20 cellular contexts compared by ENCODE assay signal in genomic region chr3:197591816-197592215, GRCh38. TPM values are rescaled to one million over a fixed set of nuclear protein-coding genes. Genes with fewer than 3 reads are reported as not detected.
DNase-seq lines count a peak whose midpoint lies in the region; ATAC-seq and TF ChIP-seq lines count a peak whose summit lies in the region.
"Had no signal": no experiment of that assay in that cellular context is flagged by ENCODE, and none has a peak within 500 bp of the region (broad histone marks: within the 10 kb centered on the region; RNA-seq: fewer than 3 reads in every experiment).

No MANE protein-coding gene starts in this region.

- no peaks in the 10 kb centered on the region for H3K9me3 Mint-ChIP-seq in activated naive CD4-positive, alpha-beta T cell treated with anti-CD3 and anti-CD28 coated beads, Interleukin-2, amount 50 U/mL, for 24 hours
- H3K9me3 Mint-ChIP-seq in activated T-helper 1 cell treated with anti-CD3 and anti-CD28 coated beads, Interleukin-12 subunit alpha, Interleukin-12 subunit beta, Interleukin-2, Interleukin-4 antibody, amounts not matched to agents 30 ng/mL and 10 ng/mL and 1 ng/mL, durations not matched to agents 14 hours and 24 hours and 36 hours, result no peaks in the 10 kb centered on the region
- H3K9me3 Mint-ChIP-seq in type B pancreatic cell, result no peaks in the 10 kb centered on the region
- H3K9me3 Mint-ChIP-seq: HFFc6 had no signal

- H3K36me3 ChIP-seq in liver (ENCODE audit: control insufficient read depth in 4 of 4, insufficient read depth in 3 of 4, low read depth in 1 of 4, low read length in 3 of 4), result no peaks in the 10 kb centered on the region
- H3K36me3 ChIP-seq in body of pancreas (replicated peaks in 1 of 2; ENCODE audit: insufficient read depth in 1 of 2, low read depth in 2 of 2), result no peaks in the 10 kb centered on the region
- H3K36me3 ChIP-seq: upper lobe of left lung had no signal

- H3K4me1 ChIP-seq in liver (ENCODE audit: control insufficient read depth in 4 of 4, insufficient read depth in 4 of 4, low read length in 3 of 4) (peaks cover 4 to 39% (median 27%) of the 10 kb centered on the region in 4 donors), body of pancreas (peaks cover 10% of the 10 kb centered on the region)
- H3K4me1 ChIP-seq: upper lobe of left lung had no signal

- ATAC-seq in body of pancreas, result no peak
- ATAC-seq: sciatic nerve had no signal

- peaks cover 26% of the 10 kb centered on the region for H3K4me1 Mint-ChIP-seq in activated naive CD4-positive, alpha-beta T cell treated with anti-CD3 and anti-CD28 coated beads, Interleukin-2, amount 50 U/mL, for 24 hours
- peaks cover 33% of the 10 kb centered on the region for H3K4me1 Mint-ChIP-seq in activated T-helper 1 cell treated with anti-CD3 and anti-CD28 coated beads, Interleukin-12 subunit alpha, Interleukin-12 subunit beta, Interleukin-2, Interleukin-4 antibody, amounts not matched to agents 30 ng/mL and 10 ng/mL and 1 ng/mL, durations not matched to agents 14 hours and 24 hours and 36 hours (ENCODE audit: low read depth)
- no peaks in the 10 kb centered on the region for H3K4me1 Mint-ChIP-seq in type B pancreatic cell (ENCODE audit: unreplicated experiment)

- DNase-seq in activated naive CD4-positive, alpha-beta T cell treated with anti-CD3 and anti-CD28 coated beads, Interleukin-2, amount 50 U/mL, for 16 hours, result no peak
- no peak for DNase-seq in activated T-helper 1 cell treated with anti-CD3 and anti-CD28 coated beads, Interleukin-12 subunit alpha, Interleukin-12 subunit beta, Interleukin-2, Interleukin-4 antibody, amounts not matched to agents 30 ng/mL and 10 ng/mL and 1 ng/mL, durations not matched to agents 14 hours and 24 hours and 36 hours (ENCODE audit: low spot score)
- no peak for DNase-seq in type B pancreatic cell (ENCODE audit: extremely low spot score, unreplicated experiment)
- no peak for DNase-seq in GM19240 (ENCODE audit: insufficient read length, low spot score)
- DNase-seq in RKO (ENCODE audit: low spot score), result no peak
- no peak for DNase-seq in body of pancreas
- DNase-seq: central memory CD4-positive, alpha-beta T cell; dorsolateral prefrontal cortex; HFFc6; islet precursor cell; NCI-H1092 treated with DMSO at 0.1 percent for 48 hours; NCI-H187 treated with DMSO at 0.1 percent for 48 hours; NCI-H526 treated with DMSO at 0.1 percent for 48 hours; posterior cingulate gyrus; upper lobe of left lung had no signal

- 96% methylated on average over 6 of the region's 6 CpGs for WGBS in liver
- WGBS in body of pancreas, 2 donors, result 87 to 100% methylated on average over 2 to 6 of the region's 6 CpGs

- H3K4me3 ChIP-seq in liver (ENCODE audit: low read depth in 1 of 3, low read length in 3 of 3) (no peak overlapping the region), body of pancreas (no peak overlapping the region)
- H3K4me3 ChIP-seq: dorsolateral prefrontal cortex, SK-N-MC, upper lobe of left lung had no signal

- no peak for TF ChIP-seq POLR2A in body of pancreas (IDR thresholded peaks at IDR 0.05)

- intact Hi-C loops in activated T-helper 1 cell treated with anti-CD3 and anti-CD28 coated beads, Interleukin-12 subunit alpha, Interleukin-12 subunit beta, Interleukin-2, Interleukin-4 antibody, amounts not matched to agents 30 ng/mL and 10 ng/mL and 1 ng/mL, durations not matched to agents 14 hours and 24 hours and 36 hours (cut with micrococcal nuclease), result no loop called here
- intact Hi-C loops in body of pancreas (cut with DNase I), result no loop called here

- H3K36me3 Mint-ChIP-seq in activated naive CD4-positive, alpha-beta T cell treated with anti-CD3 and anti-CD28 coated beads, Interleukin-2, amount 50 U/mL, for 24 hours, result no peaks in the 10 kb centered on the region
- peaks cover 3% of the 10 kb centered on the region for H3K36me3 Mint-ChIP-seq in activated T-helper 1 cell treated with anti-CD3 and anti-CD28 coated beads, Interleukin-12 subunit alpha, Interleukin-12 subunit beta, Interleukin-2, Interleukin-4 antibody, amounts not matched to agents 30 ng/mL and 10 ng/mL and 1 ng/mL, durations not matched to agents 14 hours and 24 hours and 36 hours (ENCODE audit: low read depth)
- H3K36me3 Mint-ChIP-seq in type B pancreatic cell, result no peaks in the 10 kb centered on the region

- H3K27me3 ChIP-seq in liver (ENCODE audit: control insufficient read depth in 4 of 4, insufficient read depth in 4 of 4, low read length in 3 of 4) (no peaks in the 10 kb centered on the region), body of pancreas (no peaks in the 10 kb centered on the region)
- H3K27me3 ChIP-seq: dorsolateral prefrontal cortex, upper lobe of left lung had no signal

- no peaks in the 10 kb centered on the region for H3K9me3 ChIP-seq in liver (ENCODE audit: control insufficient read depth in 4 of 4, low read length in 3 of 4)
- H3K9me3 ChIP-seq in body of pancreas, result no peaks in the 10 kb centered on the region
- H3K9me3 ChIP-seq: upper lobe of left lung had no signal

- H3K27me3 Mint-ChIP-seq in activated naive CD4-positive, alpha-beta T cell treated with anti-CD3 and anti-CD28 coated beads, Interleukin-2, amount 50 U/mL, for 24 hours, result no peaks in the 10 kb centered on the region
- no peaks in the 10 kb centered on the region for H3K27me3 Mint-ChIP-seq in activated T-helper 1 cell treated with anti-CD3 and anti-CD28 coated beads, Interleukin-12 subunit alpha, Interleukin-12 subunit beta, Interleukin-2, Interleukin-4 antibody, amounts not matched to agents 30 ng/mL and 10 ng/mL and 1 ng/mL, durations not matched to agents 14 hours and 24 hours and 36 hours (ENCODE audit: insufficient read depth)
- no peaks in the 10 kb centered on the region for H3K27me3 Mint-ChIP-seq in type B pancreatic cell

- no peak overlapping the region for H3K4me3 Mint-ChIP-seq in activated naive CD4-positive, alpha-beta T cell treated with anti-CD3 and anti-CD28 coated beads, Interleukin-2, amount 50 U/mL, for 24 hours
- H3K4me3 Mint-ChIP-seq in activated T-helper 1 cell treated with anti-CD3 and anti-CD28 coated beads, Interleukin-12 subunit alpha, Interleukin-12 subunit beta, Interleukin-2, Interleukin-4 antibody, amounts not matched to agents 30 ng/mL and 10 ng/mL and 1 ng/mL, durations not matched to agents 14 hours and 24 hours and 36 hours, result no peak overlapping the region
- no peak overlapping the region for H3K4me3 Mint-ChIP-seq in type B pancreatic cell
- H3K4me3 Mint-ChIP-seq: HFFc6 had no signal

- TF ChIP-seq RAD21 in liver (IDR thresholded peaks at IDR 0.05), result no peak

- H3K9ac ChIP-seq in liver (ENCODE audit: low read depth in 1 of 2, low read length in 2 of 2), result no peak overlapping the region

- TF ChIP-seq CTCF in liver (IDR thresholded peaks at IDR 0.05; ENCODE audit: low read depth, low read length, missing input control) (no peak), type B pancreatic cell (conservative IDR thresholded peaks at IDR 0.05) (no peak), body of pancreas (IDR thresholded peaks at IDR 0.05) (no peak)

- peak overlapping the region; percentile 67 to 75 for H3K27ac ChIP-seq in liver (ENCODE audit: low read depth in 1 of 2, low read length in 2 of 2)
- no peak overlapping the region for H3K27ac ChIP-seq in body of pancreas
- H3K27ac ChIP-seq: C4-2B, dorsolateral prefrontal cortex, upper lobe of left lung had no signal

- H3K27ac Mint-ChIP-seq in activated naive CD4-positive, alpha-beta T cell treated with anti-CD3 and anti-CD28 coated beads, Interleukin-2, amount 50 U/mL, for 24 hours, result peak overlapping the region; percentile 98
- peak overlapping the region; percentile 87 for H3K27ac Mint-ChIP-seq in activated T-helper 1 cell treated with anti-CD3 and anti-CD28 coated beads, Interleukin-12 subunit alpha, Interleukin-12 subunit beta, Interleukin-2, Interleukin-4 antibody, amounts not matched to agents 30 ng/mL and 10 ng/mL and 1 ng/mL, durations not matched to agents 14 hours and 24 hours and 36 hours
- peak overlapping the region; percentile 26 for H3K27ac Mint-ChIP-seq in type B pancreatic cell
- H3K27ac Mint-ChIP-seq: HFFc6 had no signal

TF ChIP-seq in liver, 16 proteins besides CTCF, POLR2A, EP300 and RAD21 (continues in another document):
- TF ChIP-seq RXRA (IDR thresholded peaks at IDR 0.05) (no peak), ZBTB33 (IDR thresholded peaks at IDR 0.05) (no peak), FOXA1 (IDR thresholded peaks at IDR 0.05) (no peak), TAF1 (conservative IDR thresholded peaks at IDR 0.05) (no peak), ATF3 (IDR thresholded peaks at IDR 0.05) (no peak), HNF4A (conservative IDR thresholded peaks at IDR 0.05) (no peak), NR2F2 (IDR thresholded peaks at IDR 0.05) (no peak)

RNA-seq across cellular contexts. Expression of gene BDH1, which starts 36.0 kb away (rescaled TPM):
- total RNA-seq in activated T-helper 1 cell treated with anti-CD3 and anti-CD28 coated beads, Interleukin-12 subunit alpha, Interleukin-12 subunit beta, Interleukin-2, Interleukin-4 antibody, amounts not matched to agents 30 ng/mL and 10 ng/mL and 1 ng/mL, durations not matched to agents 14 hours and 24 hours and 36 hours, result 120 and 126 TPM in 2 replicates
- total RNA-seq in liver (100 to 1,000 TPM in 1 of 2 donors, 10 to 100 TPM in 1; 49.4 to 140 TPM), type B pancreatic cell (ENCODE audit: low replicate concordance) (32.0 and 56.1 TPM in 2 replicates), body of pancreas (1 to 10 TPM; 2.3 to 9.1 TPM)
- polyA plus RNA-seq in liver, result 100 to 1,000 TPM; 213 to 268 TPM

Comparison
In these comparisons a context has a peak if more than half of its experiments do, and no peak if none do; other contexts are left out.
1. H3K27ac Mint-ChIP-seq: peak in every context shown above with its lines; median percentile 98 in activated naive CD4-positive, alpha-beta T cell treated with anti-CD3 and anti-CD28 coated beads, Interleukin-2, amount 50 U/mL, for 24 hours; 87 in activated T-helper 1 cell treated with anti-CD3 and anti-CD28 coated beads, Interleukin-12 subunit alpha, Interleukin-12 subunit beta, Interleukin-2, Interleukin-4 antibody, amounts not matched to agents 30 ng/mL and 10 ng/mL and 1 ng/mL, durations not matched to agents 14 hours and 24 hours and 36 hours; 26 in type B pancreatic cell.
2. H3K27ac ChIP-seq: peak in liver (2 of 2); none in body of pancreas (0 of 4).